11 cellular contexts compared by ENCODE assay signal in genomic region chr12:124191024-124191359, GRCh38.
DNase-seq lines count a peak whose midpoint lies in the region; ATAC-seq and TF ChIP-seq lines count a peak whose summit lies in the region.
"Had no signal": no experiment of that assay in that cellular context is flagged by ENCODE, and none has a peak within 500 bp of the region (broad histone marks: within the 10 kb centered on the region; RNA-seq: fewer than 3 reads in every experiment).

No MANE protein-coding gene starts in this region.

- H3K27ac ChIP-seq in DND-41 (ENCODE audit: low read length): no peak overlapping the region
- no peak overlapping the region for H3K27ac ChIP-seq in naive thymus-derived CD4-positive, alpha-beta T cell (ENCODE audit: low read depth, low read length)
- H3K27ac ChIP-seq: suprapubic skin had no signal

- no peaks in the 10 kb centered on the region for H3K79me2 ChIP-seq in DND-41 (ENCODE audit: insufficient read depth, low read length)

- peaks cover 6% of the 10 kb centered on the region for H3K4me1 ChIP-seq in DND-41 (ENCODE audit: insufficient read depth, low read length)
- H3K4me1 ChIP-seq in naive thymus-derived CD4-positive, alpha-beta T cell (ENCODE audit: control insufficient read depth in 2 of 2, insufficient read depth in 2 of 2, low read length in 2 of 2): no peaks in the 10 kb centered on the region
- H3K4me1 ChIP-seq: suprapubic skin had no signal

- in situ Hi-C loops in KBM-7 (cut with MboI; ENCODE audit: low pct_unique_long_range_greater_than_20kb, low sequenced_read_pairs) (no loop called here), GM13976 (cut with MboI; ENCODE audit: low sequenced_read_pairs, unreplicated experiment) (no loop called here)

- H3K9ac ChIP-seq in DND-41 (ENCODE audit: low read depth, low read length): no peak overlapping the region

- POLR2A ChIA-PET in naive thymus-derived CD4-positive, alpha-beta T cell (lab: Charles Lee): no interaction called here

- intact Hi-C loops in naive thymus-derived CD4-positive, alpha-beta T cell (cut with micrococcal nuclease): no loop called here

- H3K36me3 ChIP-seq in DND-41 (ENCODE audit: insufficient read depth, low read length): no peaks in the 10 kb centered on the region
- H3K36me3 ChIP-seq in naive thymus-derived CD4-positive, alpha-beta T cell (ENCODE audit: control insufficient read depth in 2 of 3, insufficient read depth in 3 of 3, low read length in 3 of 3): no peaks in the 10 kb centered on the region
- H3K36me3 ChIP-seq: suprapubic skin had no signal

- H3K4me3 ChIP-seq in DND-41 (ENCODE audit: low read depth in 1 of 2, low read length in 2 of 2): no peak overlapping the region
- no peak overlapping the region for H3K4me3 ChIP-seq in naive thymus-derived CD4-positive, alpha-beta T cell (ENCODE audit: low read length)
- H3K4me3 ChIP-seq: suprapubic skin had no signal

- no peaks in the 10 kb centered on the region for H3K27me3 ChIP-seq in DND-41 (ENCODE audit: insufficient read depth, low read length, poor library complexity)
- no peaks in the 10 kb centered on the region for H3K27me3 ChIP-seq in naive thymus-derived CD4-positive, alpha-beta T cell (ENCODE audit: control insufficient read depth in 2 of 2, insufficient read depth in 2 of 2, low read length in 2 of 2)
- H3K27me3 ChIP-seq: suprapubic skin had no signal

- H3K4me2 ChIP-seq in DND-41 (ENCODE audit: insufficient read depth, low read length): no peak overlapping the region

- no peak overlapping the region for H3K27ac Mint-ChIP-seq in naive thymus-derived CD4-positive, alpha-beta T cell
- H3K27ac Mint-ChIP-seq: naive B cell had no signal

- no peak overlapping the region for H2AFZ ChIP-seq in DND-41 (ENCODE audit: low read depth, low read length)

- H3K4me1 Mint-ChIP-seq in naive thymus-derived CD4-positive, alpha-beta T cell: peaks cover 0 to 14% (median 0%) of the 10 kb centered on the region in 7 donors
- H3K4me1 Mint-ChIP-seq: naive B cell had no signal

- CTCF ChIA-PET in naive thymus-derived CD4-positive, alpha-beta T cell (lab: Charles Lee): no interaction called here

- H3K4me3 Mint-ChIP-seq in naive thymus-derived CD4-positive, alpha-beta T cell: no peak overlapping the region
- H3K4me3 Mint-ChIP-seq: naive B cell had no signal

- peaks cover 0 to 6% (median 0%) of the 10 kb centered on the region in 5 donors for H3K27me3 Mint-ChIP-seq in naive thymus-derived CD4-positive, alpha-beta T cell

- peak; percentile 42 for DNase-seq in DND-41
- peak; percentile 81 for DNase-seq in KBM-7
- DNase-seq in SW480 (ENCODE audit: low spot score): peak; percentile 36
- peak; percentile 4 for DNase-seq in kidney glomerular epithelial cell (lab: John Stamatoyannopoulos, UW)
- DNase-seq in naive thymus-derived CD4-positive, alpha-beta T cell: no peak
- DNase-seq in activated T-cell treated with anti-CD3 and anti-CD28 coated beads, Interleukin-2, amount 50 U/mL, for 48 hours: no peak
- no peak for DNase-seq in GM13976 (ENCODE audit: low spot score)
- DNase-seq: naive B cell, SHP77 treated with DMSO at 0.1 percent for 48 hours had no signal

- H3K9me3 Mint-ChIP-seq in naive thymus-derived CD4-positive, alpha-beta T cell: peaks cover 0 to 15% (median 0%) of the 10 kb centered on the region in 11 donors

- peak; percentile 89 for ATAC-seq in DND-41 (ENCODE audit: insufficient read depth, low read depth)
- ATAC-seq in naive thymus-derived CD4-positive, alpha-beta T cell: no peak
- ATAC-seq in GM18498 (IDR thresholded peaks at IDR 0.05; ENCODE audit: unreplicated experiment): no peak

- no peak for TF ChIP-seq CTCF in DND-41 (IDR thresholded peaks at IDR 0.05; ENCODE audit: borderline replicate concordance, extremely low read depth, low read length, poor library complexity, severe bottlenecking)
- no peak for TF ChIP-seq CTCF in GM13976 (IDR thresholded peaks at IDR 0.05; ENCODE audit: borderline replicate concordance, control extremely low read depth, extremely low read depth, insufficient read depth, missing control alignments)

- no peaks in the 10 kb centered on the region for H3K9me3 ChIP-seq in DND-41 (ENCODE audit: insufficient read depth, low read length, severe bottlenecking)
- H3K9me3 ChIP-seq in naive thymus-derived CD4-positive, alpha-beta T cell (ENCODE audit: control insufficient read depth in 2 of 3, low read length in 3 of 3): no peaks in the 10 kb centered on the region
- H3K9me3 ChIP-seq: suprapubic skin had no signal

- no peaks in the 10 kb centered on the region for H4K20me1 ChIP-seq in DND-41 (ENCODE audit: insufficient read depth, low read length)

- H3K36me3 Mint-ChIP-seq in naive thymus-derived CD4-positive, alpha-beta T cell: peaks cover 0 to 5% (median 0%) of the 10 kb centered on the region in 5 donors
- H3K36me3 Mint-ChIP-seq: naive B cell had no signal

Comparison
In these comparisons a context has a peak if more than half of its experiments do, and no peak if none do; other contexts are left out.
1. DNase-seq: peak in DND-41 (single experiment), KBM-7 (single experiment), SW480 (single experiment) and kidney glomerular epithelial cell (single experiment); none in naive thymus-derived CD4-positive, alpha-beta T cell (0 of 9), activated T-cell treated with anti-CD3 and anti-CD28 coated beads, Interleukin-2, amount 50 U/mL, for 48 hours (0 of 2) and GM13976 (single experiment).